Comparison of ENCODE assay signal across 1 cellular context in genomic region chr11:34809191-34810106, GRCh38.
A peak's percentile ranks its signal among the peaks of the same experiment; 100 is the strongest.
TF ChIP-seq lines count a peak whose summit lies in the region.

No MANE protein-coding gene starts in this region.

TF ChIP-seq in K562, 482 proteins besides CTCF, POLR2A, EP300 and RAD21 (continued from another document and continues in another):
- TF ChIP-seq MXD1 (CRISPR knock-in tag; IDR thresholded peaks at IDR 0.05; ENCODE audit: borderline replicate concordance, poor library complexity, severe bottlenecking) (no peak), PURB (CRISPR knock-in tag; IDR thresholded peaks at IDR 0.05; ENCODE audit: low read depth) (no peak), ZSCAN32 (CRISPR knock-in tag; IDR thresholded peaks at IDR 0.05) (peak; percentile 77; the same call in 1 of the 2 replicates), DMBX1 (CRISPR knock-in tag; IDR thresholded peaks at IDR 0.05; ENCODE audit: borderline replicate concordance) (peak; percentile 96), SIN3A (IDR thresholded peaks at IDR 0.05; ENCODE audit: borderline replicate concordance in 2 of 2, control insufficient read depth in 1 of 2, low read depth in 2 of 2, low read length in 2 of 2) (no peak), UBTF (IDR thresholded peaks at IDR 0.05; ENCODE audit: borderline replicate concordance in 1 of 2, low read depth in 2 of 2, low read length in 2 of 2) (no peak), ZNF76 (CRISPR knock-in tag; IDR thresholded peaks at IDR 0.05; ENCODE audit: borderline replicate concordance) (no peak), ZNF143 (CRISPR knock-in tag; IDR thresholded peaks at IDR 0.05) (no peak), STAT5B (CRISPR knock-in tag; IDR thresholded peaks at IDR 0.05) (no peak), ZNF212 (CRISPR knock-in tag; IDR thresholded peaks at IDR 0.05) (no peak), ZFPM2 (CRISPR knock-in tag; IDR thresholded peaks at IDR 0.05) (no peak), STAT5A (IDR thresholded peaks at IDR 0.05; ENCODE audit: borderline replicate concordance, low read length) (peak; percentile 78), U2AF1 (optimal IDR thresholded peaks at IDR 0.05; ENCODE audit: low read depth, low read length) (no peak), CREB3 (tag; conservative IDR thresholded peaks at IDR 0.05; ENCODE audit: low read depth) (0 out of 2 replicates have a peak, but pooled peaks have one; percentile 40), SAP30 (IDR thresholded peaks at IDR 0.05; ENCODE audit: borderline replicate concordance, insufficient read depth, low read depth, low read length, poor library complexity, severe bottlenecking) (no peak), ZNF518B (CRISPR knock-in tag; IDR thresholded peaks at IDR 0.05) (0 out of 2 replicates have a peak, but pooled peaks have one; percentile 12), ZNF431 (CRISPR knock-in tag; IDR thresholded peaks at IDR 0.05) (no peak), ZFP30 (CRISPR knock-in tag; IDR thresholded peaks at IDR 0.05; ENCODE audit: borderline replicate concordance) (no peak), RBBP5 (IDR thresholded peaks at IDR 0.05; ENCODE audit: borderline replicate concordance, insufficient read depth, low read length, poor library complexity, severe bottlenecking) (no peak), GATAD2B (IDR thresholded peaks at IDR 0.05; ENCODE audit: borderline replicate concordance) (no peak), BCL6 (CRISPR knock-in tag; IDR thresholded peaks at IDR 0.05) (no peak), SRSF3 (IDR thresholded peaks at IDR 0.05; ENCODE audit: insufficient read depth, low read length) (no peak), ELF2 (CRISPR knock-in tag; IDR thresholded peaks at IDR 0.05) (no peak), SMARCA5 (IDR thresholded peaks at IDR 0.05) (no peak), ZNF785 (CRISPR knock-in tag; IDR thresholded peaks at IDR 0.05) (no peak), MYNN (IDR thresholded peaks at IDR 0.05) (no peak), MYNN (CRISPR knock-in tag; IDR thresholded peaks at IDR 0.05) (no peak), MCM2 (IDR thresholded peaks at IDR 0.05; ENCODE audit: low read depth) (no peak), BRD4 (IDR thresholded peaks at IDR 0.05) (peak; percentile 70; the same call in 1 of the 2 replicates), KLF10 (CRISPR knock-in tag; IDR thresholded peaks at IDR 0.05) (0 out of 2 replicates have a peak, but pooled peaks have one; percentile 61), RB1 (IDR thresholded peaks at IDR 0.05; ENCODE audit: low read depth) (no peak), ZKSCAN3 (CRISPR knock-in tag; IDR thresholded peaks at IDR 0.05) (no peak), ZNF695 (CRISPR knock-in tag; IDR thresholded peaks at IDR 0.05) (no peak), PRPF4 (IDR thresholded peaks at IDR 0.05; ENCODE audit: insufficient read depth, low read depth, low read length, poor library complexity, severe bottlenecking) (no peak), BRF1 (IDR thresholded peaks at IDR 0.05; ENCODE audit: borderline replicate concordance, extremely low read depth, insufficient read length) (no peak)
- TF ChIP-seq, protein P1, sequence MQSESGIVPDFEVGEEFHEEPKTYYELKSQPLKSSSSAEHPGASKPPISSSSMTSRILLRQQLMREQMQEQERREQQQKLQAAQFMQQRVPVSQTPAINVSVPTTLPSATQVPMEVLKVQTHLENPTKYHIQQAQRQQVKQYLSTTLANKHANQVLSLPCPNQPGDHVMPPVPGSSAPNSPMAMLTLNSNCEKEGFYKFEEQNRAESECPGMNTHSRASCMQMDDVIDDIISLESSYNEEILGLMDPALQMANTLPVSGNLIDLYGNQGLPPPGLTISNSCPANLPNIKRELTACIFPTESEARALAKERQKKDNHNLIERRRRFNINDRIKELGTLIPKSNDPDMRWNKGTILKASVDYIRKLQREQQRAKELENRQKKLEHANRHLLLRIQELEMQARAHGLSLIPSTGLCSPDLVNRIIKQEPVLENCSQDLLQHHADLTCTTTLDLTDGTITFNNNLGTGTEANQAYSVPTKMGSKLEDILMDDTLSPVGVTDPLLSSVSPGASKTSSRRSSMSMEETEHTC (IDR thresholded peaks at IDR 0.05): no peak
- TF ChIP-seq, protein P2, sequence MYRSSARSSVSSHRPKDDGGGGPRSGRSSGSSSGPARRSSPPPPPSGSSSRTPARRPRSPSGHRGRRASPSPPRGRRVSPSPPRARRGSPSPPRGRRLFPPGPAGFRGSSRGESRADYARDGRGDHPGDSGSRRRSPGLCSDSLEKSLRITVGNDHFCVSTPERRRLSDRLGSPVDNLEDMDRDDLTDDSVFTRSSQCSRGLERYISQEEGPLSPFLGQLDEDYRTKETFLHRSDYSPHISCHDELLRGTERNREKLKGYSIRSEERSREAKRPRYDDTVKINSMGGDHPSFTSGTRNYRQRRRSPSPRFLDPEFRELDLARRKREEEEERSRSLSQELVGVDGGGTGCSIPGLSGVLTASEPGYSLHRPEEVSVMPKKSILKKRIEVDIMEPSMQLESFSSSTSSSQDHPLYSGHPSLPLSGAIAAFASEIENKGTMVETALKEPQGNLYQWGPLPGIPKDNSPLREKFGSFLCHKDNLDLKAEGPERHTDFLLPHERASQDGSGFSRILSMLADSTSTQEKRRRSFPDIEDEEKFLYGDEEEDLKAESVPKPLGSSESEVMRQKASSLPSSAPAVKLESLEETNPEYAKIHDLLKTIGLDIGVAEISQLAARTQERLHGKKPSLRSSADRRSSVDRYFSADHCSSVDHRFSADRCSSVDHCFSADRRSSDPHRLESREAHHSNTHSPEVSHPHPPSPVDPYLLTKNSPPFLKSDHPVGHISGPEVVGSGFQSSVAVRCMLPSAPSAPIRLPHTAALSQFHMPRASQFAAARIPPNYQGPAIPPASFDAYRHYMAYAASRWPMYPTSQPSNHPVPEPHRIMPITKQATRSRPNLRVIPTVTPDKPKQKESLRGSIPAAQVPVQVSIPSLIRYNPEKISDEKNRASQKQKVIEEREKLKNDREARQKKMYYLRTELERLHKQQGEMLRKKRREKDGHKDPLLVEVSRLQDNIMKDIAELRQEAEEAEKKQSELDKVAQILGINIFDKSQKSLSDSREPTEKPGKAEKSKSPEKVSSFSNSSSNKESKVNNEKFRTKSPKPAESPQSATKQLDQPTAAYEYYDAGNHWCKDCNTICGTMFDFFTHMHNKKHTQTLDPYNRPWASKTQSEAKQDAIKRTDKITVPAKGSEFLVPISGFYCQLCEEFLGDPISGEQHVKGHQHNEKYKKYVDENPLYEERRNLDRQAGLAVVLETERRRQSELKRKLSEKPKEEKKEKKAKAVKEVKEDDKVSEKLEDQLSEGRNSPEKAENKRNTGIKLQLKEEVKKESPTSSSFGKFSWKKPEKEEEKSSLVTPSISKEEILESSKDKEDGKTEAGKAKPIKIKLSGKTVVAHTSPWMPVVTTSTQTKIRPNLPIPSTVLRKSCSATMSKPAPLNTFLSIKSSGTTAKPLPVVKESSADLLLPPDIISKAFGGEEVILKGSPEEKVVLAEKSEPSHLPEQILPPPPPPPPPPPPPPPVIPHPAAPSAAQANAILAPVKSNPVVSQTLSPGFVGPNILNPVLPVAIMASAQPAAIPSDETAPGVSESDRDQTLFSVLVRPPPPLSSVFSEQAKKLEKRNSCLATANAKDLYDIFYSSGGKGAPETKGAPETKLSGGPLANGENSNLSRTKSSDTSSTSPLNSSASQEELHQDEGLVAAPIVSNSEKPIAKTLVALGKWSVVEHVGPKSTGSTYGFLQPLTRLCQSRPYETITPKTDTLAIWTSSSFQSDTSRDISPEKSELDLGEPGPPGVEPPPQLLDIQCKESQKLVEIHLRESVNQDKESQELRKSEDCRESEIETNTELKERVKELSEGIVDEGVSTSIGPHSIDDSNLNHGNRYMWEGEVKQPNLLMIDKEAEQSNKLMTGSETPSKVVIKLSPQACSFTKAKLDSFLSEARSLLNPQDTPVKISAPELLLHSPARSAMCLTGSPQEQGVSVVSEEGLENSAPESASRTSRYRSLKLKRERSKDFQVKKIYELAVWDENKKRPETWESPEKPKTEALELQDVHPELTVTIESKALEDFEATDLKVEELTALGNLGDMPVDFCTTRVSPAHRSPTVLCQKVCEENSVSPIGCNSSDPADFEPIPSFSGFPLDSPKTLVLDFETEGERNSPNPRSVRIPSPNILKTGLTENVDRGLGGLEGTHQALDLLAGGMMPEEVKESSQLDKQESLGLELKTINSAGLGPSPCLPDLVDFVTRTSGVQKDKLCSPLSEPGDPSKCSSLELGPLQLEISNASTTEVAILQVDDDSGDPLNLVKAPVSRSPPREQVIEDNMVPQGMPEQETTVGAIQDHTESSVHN (IDR thresholded peaks at IDR 0.05; ENCODE audit: borderline replicate concordance in 1 of 2, low read depth in 1 of 2): no peak
- TF ChIP-seq, protein P3, sequence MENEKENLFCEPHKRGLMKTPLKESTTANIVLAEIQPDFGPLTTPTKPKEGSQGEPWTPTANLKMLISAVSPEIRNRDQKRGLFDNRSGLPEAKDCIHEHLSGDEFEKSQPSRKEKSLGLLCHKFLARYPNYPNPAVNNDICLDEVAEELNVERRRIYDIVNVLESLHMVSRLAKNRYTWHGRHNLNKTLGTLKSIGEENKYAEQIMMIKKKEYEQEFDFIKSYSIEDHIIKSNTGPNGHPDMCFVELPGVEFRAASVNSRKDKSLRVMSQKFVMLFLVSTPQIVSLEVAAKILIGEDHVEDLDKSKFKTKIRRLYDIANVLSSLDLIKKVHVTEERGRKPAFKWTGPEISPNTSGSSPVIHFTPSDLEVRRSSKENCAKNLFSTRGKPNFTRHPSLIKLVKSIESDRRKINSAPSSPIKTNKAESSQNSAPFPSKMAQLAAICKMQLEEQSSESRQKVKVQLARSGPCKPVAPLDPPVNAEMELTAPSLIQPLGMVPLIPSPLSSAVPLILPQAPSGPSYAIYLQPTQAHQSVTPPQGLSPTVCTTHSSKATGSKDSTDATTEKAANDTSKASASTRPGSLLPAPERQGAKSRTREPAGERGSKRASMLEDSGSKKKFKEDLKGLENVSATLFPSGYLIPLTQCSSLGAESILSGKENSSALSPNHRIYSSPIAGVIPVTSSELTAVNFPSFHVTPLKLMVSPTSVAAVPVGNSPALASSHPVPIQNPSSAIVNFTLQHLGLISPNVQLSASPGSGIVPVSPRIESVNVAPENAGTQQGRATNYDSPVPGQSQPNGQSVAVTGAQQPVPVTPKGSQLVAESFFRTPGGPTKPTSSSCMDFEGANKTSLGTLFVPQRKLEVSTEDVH (IDR thresholded peaks at IDR 0.05; ENCODE audit: low read depth, partially characterized antibody): peak; percentile 51
